ENCODE assay signal across 1 cellular context in the genomic region with DNA sequence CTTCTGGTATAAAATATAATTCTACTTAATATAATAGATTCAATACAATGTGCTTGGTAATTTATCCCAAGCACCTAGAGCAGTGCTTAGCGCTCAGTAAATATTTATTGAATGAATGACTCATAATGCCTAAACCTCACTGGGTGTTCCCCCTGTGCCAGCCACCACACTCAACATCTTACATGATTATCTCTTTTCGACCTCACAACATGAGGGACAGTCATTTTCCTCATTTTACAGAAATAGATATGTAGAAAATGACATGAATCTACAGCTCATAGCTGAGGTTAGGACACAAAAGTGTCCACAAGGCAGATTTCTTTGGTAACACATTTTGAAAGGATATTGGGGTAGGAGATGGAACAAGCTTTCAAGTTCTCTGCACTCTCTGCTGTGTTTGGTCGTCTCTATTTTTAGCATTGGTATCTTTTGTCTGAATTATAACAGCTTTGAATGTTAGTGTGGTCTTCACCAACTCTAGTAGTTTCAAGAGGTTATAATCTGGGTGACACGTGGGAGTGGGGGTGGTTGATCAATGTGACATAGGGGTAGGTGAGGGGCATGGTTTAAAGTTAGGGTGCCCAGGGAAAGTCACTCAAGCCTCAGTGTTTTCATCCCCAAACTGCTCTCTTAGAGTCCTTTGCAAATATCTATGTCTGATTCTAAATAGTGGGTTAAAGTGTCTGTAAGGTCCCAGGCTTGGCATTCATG.
TF ChIP-seq lines count a peak whose summit lies in the region.

No MANE protein-coding gene starts in this region.

TF ChIP-seq in GM12878, 131 proteins besides CTCF, POLR2A, EP300 and RAD21 (continued from another document and continues in another):
- TF ChIP-seq REST (IDR thresholded peaks at IDR 0.05; ENCODE audit: low read depth, low read length), result no peak
- TF ChIP-seq ESRRA (IDR thresholded peaks at IDR 0.05; ENCODE audit: low read length), result no peak
- no peak for TF ChIP-seq SIX5 (IDR thresholded peaks at IDR 0.05; ENCODE audit: low read depth, low read length, severe bottlenecking)
- TF ChIP-seq SRF (IDR thresholded peaks at IDR 0.05; ENCODE audit: low read depth in 2 of 2, low read length in 2 of 2), result no peak
- TF ChIP-seq JUNB (IDR thresholded peaks at IDR 0.05), result peak; percentile 75
- TF ChIP-seq ETV6 (conservative IDR thresholded peaks at IDR 0.05 in 1 of 2, IDR thresholded peaks at IDR 0.05 in 1 of 2; ENCODE audit: borderline replicate concordance in 1 of 2, low read depth in 1 of 2), result no peak
- TF ChIP-seq NFIC (IDR thresholded peaks at IDR 0.05; ENCODE audit: low read depth, low read length), result 0 out of 2 replicates have a peak, but pooled peaks have one; percentile 34
- TF ChIP-seq POU2F2 (IDR thresholded peaks at IDR 0.05; ENCODE audit: borderline replicate concordance, low read depth, low read length), result no peak
- no peak for TF ChIP-seq EGR1 (IDR thresholded peaks at IDR 0.05; ENCODE audit: borderline replicate concordance in 1 of 2, low read depth in 2 of 2, low read length in 2 of 2)
- TF ChIP-seq ATF3 (IDR thresholded peaks at IDR 0.05; ENCODE audit: borderline replicate concordance, extremely low read depth, low read depth, low read length), result no peak
- no peak for TF ChIP-seq TCF12 (IDR thresholded peaks at IDR 0.05; ENCODE audit: low read depth, low read length)
- no peak for TF ChIP-seq HDAC6 (IDR thresholded peaks at IDR 0.05; ENCODE audit: unreplicated experiment)
- TF ChIP-seq KAT2A (conservative IDR thresholded peaks at IDR 0.05; ENCODE audit: control insufficient read depth, low read depth, low read length), result no peak
- TF ChIP-seq E4F1 (IDR thresholded peaks at IDR 0.05; ENCODE audit: borderline replicate concordance, partially characterized antibody), result no peak
- TF ChIP-seq DPF2 (IDR thresholded peaks at IDR 0.05), result peak; percentile 55; the same call in 1 of the 2 replicates
- no peak for TF ChIP-seq RCOR1 (conservative IDR thresholded peaks at IDR 0.05; ENCODE audit: low read depth, low read length)
- TF ChIP-seq POLR2AphosphoS2 (IDR thresholded peaks at IDR 0.05; ENCODE audit: low read depth, low read length), result no peak
- TF ChIP-seq SPI1 (IDR thresholded peaks at IDR 0.05; ENCODE audit: borderline replicate concordance, insufficient read depth, low read depth, low read length), result no peak
- TF ChIP-seq ZZZ3 (IDR thresholded peaks at IDR 0.05; ENCODE audit: control insufficient read depth, insufficient read length, low read depth), result no peak
- TF ChIP-seq FOXM1 (IDR thresholded peaks at IDR 0.05; ENCODE audit: low read depth, low read length), result no peak
- TF ChIP-seq CREB1 (IDR thresholded peaks at IDR 0.05; ENCODE audit: low read depth), result peak; percentile 51; the same call in 1 of the 2 replicates
- TF ChIP-seq ZNF622 (IDR thresholded peaks at IDR 0.05), result no peak
- no peak for TF ChIP-seq FOXK2 (IDR thresholded peaks at IDR 0.05)
- TF ChIP-seq PML (IDR thresholded peaks at IDR 0.05; ENCODE audit: low read length), result no peak
- TF ChIP-seq SREBF1 (IDR thresholded peaks at IDR 0.05; ENCODE audit: low read length), result no peak
- no peak for TF ChIP-seq CHD1 (IDR thresholded peaks at IDR 0.05; ENCODE audit: low read depth, low read length)
- no peak for TF ChIP-seq SUPT20H (IDR thresholded peaks at IDR 0.05; ENCODE audit: borderline replicate concordance, control insufficient read depth, low read depth, low read length)
- TF ChIP-seq MEF2B (IDR thresholded peaks at IDR 0.05; ENCODE audit: partially characterized antibody, poor library complexity, severe bottlenecking), result peak; percentile 64
- no peak for TF ChIP-seq CBX3 (IDR thresholded peaks at IDR 0.05; ENCODE audit: borderline replicate concordance, low read depth)
- no peak for TF ChIP-seq CBX5 (IDR thresholded peaks at IDR 0.05; ENCODE audit: low read depth)
- TF ChIP-seq HCFC1 (IDR thresholded peaks at IDR 0.05; ENCODE audit: low read length), result no peak
- TF ChIP-seq RAD51 (IDR thresholded peaks at IDR 0.05), result no peak
- no peak for TF ChIP-seq EED (IDR thresholded peaks at IDR 0.05; ENCODE audit: low read depth)
- no peak for TF ChIP-seq PRDM15 (CRISPR knock-in tag; IDR thresholded peaks at IDR 0.05)
- no peak for TF ChIP-seq KDM1A (IDR thresholded peaks at IDR 0.05; ENCODE audit: borderline replicate concordance)
- TF ChIP-seq HSF1 (IDR thresholded peaks at IDR 0.05; ENCODE audit: low read depth, low read length), result no peak
- TF ChIP-seq ASH2L (IDR thresholded peaks at IDR 0.05; ENCODE audit: borderline replicate concordance, low read depth), result no peak
- TF ChIP-seq MTA2 (IDR thresholded peaks at IDR 0.05; ENCODE audit: low read depth), result peak; percentile 66; the same call in 1 of the 2 replicates
- no peak for TF ChIP-seq BCL3 (IDR thresholded peaks at IDR 0.05; ENCODE audit: borderline replicate concordance, insufficient read depth, low read depth, low read length, poor library complexity, severe bottlenecking)
- no peak for TF ChIP-seq ZSCAN29 (IDR thresholded peaks at IDR 0.05)
- TF ChIP-seq CREM (IDR thresholded peaks at IDR 0.05; ENCODE audit: low read depth), result peak; percentile 17; the same call in 1 of the 2 replicates
- TF ChIP-seq NFYA (IDR thresholded peaks at IDR 0.05; ENCODE audit: borderline replicate concordance, low read depth, low read length), result no peak
- TF ChIP-seq SKIL (IDR thresholded peaks at IDR 0.05; ENCODE audit: low read depth, poor library complexity, severe bottlenecking), result no peak
- no peak for TF ChIP-seq MXI1 (IDR thresholded peaks at IDR 0.05; ENCODE audit: low read depth, low read length)
- TF ChIP-seq, protein P1, sequence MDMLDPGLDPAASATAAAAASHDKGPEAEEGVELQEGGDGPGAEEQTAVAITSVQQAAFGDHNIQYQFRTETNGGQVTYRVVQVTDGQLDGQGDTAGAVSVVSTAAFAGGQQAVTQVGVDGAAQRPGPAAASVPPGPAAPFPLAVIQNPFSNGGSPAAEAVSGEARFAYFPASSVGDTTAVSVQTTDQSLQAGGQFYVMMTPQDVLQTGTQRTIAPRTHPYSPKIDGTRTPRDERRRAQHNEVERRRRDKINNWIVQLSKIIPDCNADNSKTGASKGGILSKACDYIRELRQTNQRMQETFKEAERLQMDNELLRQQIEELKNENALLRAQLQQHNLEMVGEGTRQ (IDR thresholded peaks at IDR 0.05; ENCODE audit: borderline replicate concordance, low read depth, low read length), result no peak
